In the genomic region with DNA sequence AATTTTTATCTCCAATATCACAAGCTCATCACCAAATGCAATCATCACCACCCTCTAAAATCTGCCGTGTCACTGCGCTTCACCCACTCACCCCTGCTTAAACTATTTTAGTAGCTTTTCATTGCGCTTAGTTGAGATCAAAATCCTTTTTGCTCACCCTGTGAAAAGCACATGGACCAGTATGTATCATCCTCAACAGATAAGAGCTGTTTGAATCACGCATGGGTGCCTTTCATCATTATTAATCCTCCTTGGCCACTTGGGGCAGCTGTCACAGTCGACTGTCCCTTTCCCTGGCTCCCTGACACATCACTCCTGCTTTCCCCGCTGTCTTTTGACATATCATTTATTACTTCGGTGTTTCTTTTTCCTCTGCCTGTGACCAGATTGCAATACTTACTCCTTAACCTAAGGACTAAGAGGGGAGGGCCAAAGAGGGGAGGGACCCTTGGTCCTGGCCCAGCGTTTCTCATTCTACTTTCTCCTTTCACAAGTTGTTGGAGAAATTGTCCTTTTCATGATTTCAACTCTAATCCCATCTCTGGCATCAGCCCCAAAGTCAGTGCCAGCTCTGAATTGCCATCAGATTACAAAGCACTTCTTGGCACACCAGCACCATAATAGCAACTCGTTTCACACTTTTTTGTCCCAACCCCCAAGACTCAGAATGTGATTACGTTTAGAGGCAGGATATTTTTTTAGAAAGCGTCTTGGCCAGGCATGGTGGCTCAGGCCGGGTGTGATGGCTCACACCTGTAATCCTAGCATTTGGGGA, we compare ENCODE assay signal across 9 cellular contexts. TPM values are rescaled to one million over a fixed set of nuclear protein-coding genes. Genes with fewer than 3 reads are reported as not detected.
A peak's percentile ranks its signal among the peaks of the same experiment; 100 is the strongest.
DNase-seq lines count a peak whose midpoint lies in the region; ATAC-seq and TF ChIP-seq lines count a peak whose summit lies in the region.
"Had no signal": no experiment of that assay in that cellular context is flagged by ENCODE, and none has a peak within 500 bp of the region (broad histone marks: within the 10 kb centered on the region; RNA-seq: fewer than 3 reads in every experiment).

No MANE protein-coding gene starts in this region.

- H3K9me3 ChIP-seq in Panc1 (ENCODE audit: control insufficient read depth, insufficient read depth, low read depth, low read length) = no peaks in the 10 kb centered on the region
- no peaks in the 10 kb centered on the region for H3K9me3 ChIP-seq in spleen

- no TSS peak for BruUV-seq in Panc1 (replicated peaks; lab: Mats Ljungman, UMichigan)

- no peak overlapping the region for H3K4me3 Mint-ChIP-seq in activated T-cell treated with anti-CD3 and anti-CD28 coated beads, Interleukin-2, amount 50 U/mL, for 24 hours
- no peak overlapping the region for H3K4me3 Mint-ChIP-seq in T-cell
- H3K4me3 Mint-ChIP-seq: nephron had no signal

- POLR2A ChIA-PET in Panc1 (lab: Charles Lee) (interaction anchor here (0.6 kb wide), 1 partner anchor 53 kb away, joined by 7 read pairs; no protein-coding TSS in a partner anchor), T-cell (lab: Charles Lee) (interaction anchor here in 1 of 2 donors (0.6 kb wide), 2 partner anchors 338 to 424 kb away, joined by 3 read pairs; a partner anchor contains a TSS)

- H3K27me3 ChIP-seq in Panc1 (ENCODE audit: control insufficient read depth, insufficient read depth, low read length) (no peaks in the 10 kb centered on the region), spleen (replicated peaks in 1 of 7) (peaks cover 0 to 6% (median 0%) of the 10 kb centered on the region in 7 donors)

- H3K36me3 Mint-ChIP-seq in activated T-cell treated with anti-CD3 and anti-CD28 coated beads, Interleukin-2, amount 50 U/mL, for 24 hours (ENCODE audit: low read depth) = no peaks in the 10 kb centered on the region
- H3K36me3 Mint-ChIP-seq in T-cell = no peaks in the 10 kb centered on the region

- peak overlapping the region; percentile 8 for H3K27ac Mint-ChIP-seq in activated T-cell treated with anti-CD3 and anti-CD28 coated beads, Interleukin-2, amount 50 U/mL, for 24 hours
- no peak overlapping the region for H3K27ac Mint-ChIP-seq in T-cell
- H3K27ac Mint-ChIP-seq: nephron had no signal

- H3K4me1 Mint-ChIP-seq in activated T-cell treated with anti-CD3 and anti-CD28 coated beads, Interleukin-2, amount 50 U/mL, for 24 hours (ENCODE audit: low read depth) = peaks cover 10% of the 10 kb centered on the region
- peaks cover 0 to 5% (median 0%) of the 10 kb centered on the region in 3 donors for H3K4me1 Mint-ChIP-seq in T-cell

- H3K4me1 ChIP-seq in Panc1 (ENCODE audit: control insufficient read depth, insufficient read depth, low read length) (no peaks in the 10 kb centered on the region), spleen (peaks cover 0 to 5% (median 0%) of the 10 kb centered on the region in 6 donors)

- H3K36me3 ChIP-seq in Panc1 (ENCODE audit: control insufficient read depth, insufficient read depth, low read length) = no peaks in the 10 kb centered on the region
- H3K36me3 ChIP-seq in spleen = no peaks in the 10 kb centered on the region

- ATAC-seq in Panc1 = no peak
- ATAC-seq in omental fat pad (ENCODE audit: low FRiP score) = no peak
- ATAC-seq in T-cell (replicated peaks in 1 of 4) = no peak

- H3K4me3 ChIP-seq in Panc1 (ENCODE audit: low read depth in 2 of 2, low read length in 2 of 2) = no peak overlapping the region
- H3K4me3 ChIP-seq in spleen = no peak overlapping the region

- TF ChIP-seq POLR2A in erythroblast (IDR thresholded peaks at IDR 0.05; ENCODE audit: low read length) = no peak
- TF ChIP-seq POLR2A in spleen (IDR thresholded peaks at IDR 0.05) = no peak

- no peak for DNase-seq in activated T-cell treated with anti-CD3 and anti-CD28 coated beads, Interleukin-2, amount 50 U/mL, for 24 hours
- DNase-seq in activated T-cell treated with anti-CD3 and anti-CD28 coated beads, Interleukin-2, amount 50 U/mL, for 1 hour = no peak
- DNase-seq in Panc1 (ENCODE audit: low read depth, low spot score) (no peak), erythroblast (lab: John Stamatoyannopoulos, UW) (peak; percentile 20 to 61), spleen (peak; percentile 15), T1000 (lab: John Stamatoyannopoulos, UW) (no peak), omental fat pad (ENCODE audit: low spot score) (no peak), T-cell (no peak)

- in situ Hi-C loops in Panc1 (cut with HindIII; ENCODE audit: low pct_unique_long_range_greater_than_20kb, low sequenced_read_pairs) = no loop called here

- H3K27me3 Mint-ChIP-seq in activated T-cell treated with anti-CD3 and anti-CD28 coated beads, Interleukin-2, amount 50 U/mL, for 24 hours = no peaks in the 10 kb centered on the region
- peaks cover 4% of the 10 kb centered on the region in 2 donors for H3K27me3 Mint-ChIP-seq in T-cell

- CTCF ChIA-PET in Panc1 (lab: Charles Lee) = interaction anchor here (0.6 to 1.0 kb wide), 2 partner anchors 42 to 82 kb away, joined by 3 to 5 read pairs; no protein-coding TSS in a partner anchor
- CTCF ChIA-PET in T-cell (lab: Charles Lee) = interaction anchor here (0.6 to 1.4 kb wide), 8 partner anchors 8 to 1025 kb away, joined by 3 to 8 read pairs (median 4); a partner anchor contains a TSS

- WGBS in spleen, 5 donors = 47 to 59% (median 57%) methylated on average over 12 of the region's 12 CpGs

- no peaks in the 10 kb centered on the region for H3K9me3 Mint-ChIP-seq in activated T-cell treated with anti-CD3 and anti-CD28 coated beads, Interleukin-2, amount 50 U/mL, for 24 hours
- no peaks in the 10 kb centered on the region for H3K9me3 Mint-ChIP-seq in T-cell
- H3K9me3 Mint-ChIP-seq: nephron had no signal

- TF ChIP-seq CTCF in Panc1 (IDR thresholded peaks at IDR 0.05) = peak; percentile 47; the same call in 1 of the 2 replicates
- no peak for TF ChIP-seq CTCF in spleen (IDR thresholded peaks at IDR 0.05 in 8 of 11, conservative IDR thresholded peaks at IDR 0.05 in 3 of 11)
- TF ChIP-seq CTCF in omental fat pad (IDR thresholded peaks at IDR 0.05) = no peak

- H3K27ac ChIP-seq in Panc1 (ENCODE audit: low read length) (no peak overlapping the region), spleen (no peak overlapping the region)

- intact Hi-C loops in Panc1 (cut with micrococcal nuclease; ENCODE audit: unreplicated experiment) = no loop called here
- intact Hi-C loops in spleen (cut with DNase I; ENCODE audit: low total_unique reads) = loop anchor here (5.0 to 10.0 kb wide), 2 partner anchors 37 to 229 kb away; no protein-coding TSS in a partner anchor

RNA-seq across cellular contexts. Expression of a gene that starts 8.6 kb away (rescaled TPM):
- 19.9 TPM for total RNA-seq in Panc1 (2021; ENCODE audit: unreplicated experiment)
- polyA plus RNA-seq in Panc1 (2012; ENCODE audit: insufficient read length) = 16.0 TPM
- 100 to 1,000 TPM in 1 of 7 donors, 10 to 100 TPM in 6; 22.3 to 110 (median 60.8) TPM for total RNA-seq in spleen
- polyA plus RNA-seq in spleen = 10 to 100 TPM in 1 of 3 donors, 1 to 10 TPM in 2; 2.9 to 11.7 (median 4.0) TPM
- total RNA-seq in omental fat pad = 10 to 100 TPM in 3 of 4 donors, 1 to 10 TPM in 1; 4.8 to 52.8 (median 34.6) TPM
- total RNA-seq in T-cell = 100 to 1,000 TPM in 3 of 5 donors, 10 to 100 TPM in 2; 87.3 to 180 (median 108) TPM

RNA-seq across cellular contexts. Expression of a gene that starts 29.5 kb away (rescaled TPM):
- total RNA-seq in Panc1 (2021; ENCODE audit: unreplicated experiment) (1.6 TPM), spleen (10 to 100 TPM in 5 of 7 donors, 1 to 10 TPM in 2; 5.2 to 31.8 (median 18.0) TPM), omental fat pad (10 to 100 TPM; 20.2 to 99.9 (median 24.6) TPM), T-cell (10 to 100 TPM in 2 of 5 donors, 1 to 10 TPM in 3; 5.8 to 27.1 (median 8.4) TPM)
- 1.1 TPM for polyA plus RNA-seq in Panc1 (2012; ENCODE audit: insufficient read length)
- polyA plus RNA-seq in spleen = 10 to 100 TPM in 1 of 3 donors, 1 to 10 TPM in 2; 5.5 to 26.2 (median 9.5) TPM

RNA-seq across cellular contexts. Expression of a gene that starts 32.0 kb away (rescaled TPM):
- total RNA-seq in Panc1 (2021; ENCODE audit: unreplicated experiment) (75.2 TPM), spleen (100 to 1,000 TPM in 1 of 7 donors, 10 to 100 TPM in 6; 51.0 to 111 (median 56.9) TPM), omental fat pad (100 to 1,000 TPM in 1 of 4 donors, 10 to 100 TPM in 3; 61.2 to 209 (median 68.2) TPM), T-cell (10 to 100 TPM; 15.8 to 40.6 (median 33.6) TPM)
- polyA plus RNA-seq in Panc1 (2012; ENCODE audit: insufficient read length) = 176 TPM
- polyA plus RNA-seq in spleen = 100 to 1,000 TPM; 119 to 185 (median 182) TPM

RNA-seq across cellular contexts. Expression of a gene that starts 32.4 kb away (rescaled TPM):
- total RNA-seq in Panc1 (2021; ENCODE audit: unreplicated experiment) (8.6 TPM), spleen (10 to 100 TPM in 1 of 7 donors, 1 to 10 TPM in 6; 4.1 to 13.2 (median 5.9) TPM), omental fat pad (10 to 100 TPM in 1 of 4 donors, 1 to 10 TPM in 3; 9.0 to 33.5 (median 9.3) TPM), T-cell (10 to 100 TPM in 2 of 5 donors, 1 to 10 TPM in 3; 5.5 to 12.4 (median 8.4) TPM)
- polyA plus RNA-seq in Panc1 (2012; ENCODE audit: insufficient read length) = 9.2 TPM
- 1 to 10 TPM; 2.1 to 3.8 (median 2.9) TPM for polyA plus RNA-seq in spleen

Comparison
In these comparisons a context has a peak if more than half of its experiments do, and no peak if none do; other contexts are left out.
1. DNase-seq: peak in erythroblast (2 of 2) and spleen (single experiment); none in activated T-cell treated with anti-CD3 and anti-CD28 coated beads, Interleukin-2, amount 50 U/mL, for 24 hours (single experiment), activated T-cell treated with anti-CD3 and anti-CD28 coated beads, Interleukin-2, amount 50 U/mL, for 1 hour (single experiment), Panc1 (single experiment), T1000 (single experiment), omental fat pad (single experiment) and T-cell (0 of 34).